26 cellular contexts compared by ENCODE assay signal in the genomic region with DNA sequence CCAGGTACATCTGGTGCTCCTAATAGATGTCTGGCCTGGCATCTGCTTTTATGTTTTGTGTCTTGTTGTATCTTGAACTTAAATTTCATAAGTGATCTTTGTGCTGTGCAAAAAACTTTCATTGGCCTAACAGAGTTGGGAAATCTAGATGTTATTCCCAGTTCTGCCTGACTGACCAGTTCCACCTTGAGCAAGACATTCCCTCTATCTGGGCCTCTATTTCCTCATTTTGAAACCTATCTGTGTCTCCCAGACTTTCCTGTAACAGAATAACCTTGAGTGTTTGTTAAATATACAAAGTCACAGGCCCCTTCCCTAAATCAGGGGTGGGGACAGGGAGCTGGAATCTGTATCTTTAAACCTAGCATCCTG. TPM values are rescaled to one million over a fixed set of nuclear protein-coding genes. Genes with fewer than 3 reads are reported as not detected.
DNase-seq lines count a peak whose midpoint lies in the region; TF ChIP-seq lines count a peak whose summit lies in the region.
"Had no signal": no experiment of that assay in that cellular context is flagged by ENCODE, and none has a peak within 500 bp of the region (broad histone marks: within the 10 kb centered on the region; RNA-seq: fewer than 3 reads in every experiment).

No MANE protein-coding gene starts in this region.

- no peak overlapping the region for H3K4me2 ChIP-seq in MM.1S (ENCODE audit: low read depth, low read length)

- no peaks in the 10 kb centered on the region for H4K20me1 ChIP-seq in MM.1S (ENCODE audit: insufficient read depth, low read length)

- H3K9me3 ChIP-seq in MM.1S (replicated peaks; ENCODE audit: insufficient read depth, low read length) (no peaks in the 10 kb centered on the region), mucosa of rectum (ENCODE audit: control insufficient read depth in 2 of 2, low read length in 2 of 2) (no peaks in the 10 kb centered on the region), ovary (no peaks in the 10 kb centered on the region)
- H3K9me3 ChIP-seq: breast epithelium, esophagus squamous epithelium, SJSA1, stomach had no signal

- TF ChIP-seq CTCF in MM.1S (IDR thresholded peaks at IDR 0.05; ENCODE audit: low read length) (no peak), ovary (IDR thresholded peaks at IDR 0.05) (no peak)

- no peak for TF ChIP-seq POLR2A in ovary (IDR thresholded peaks at IDR 0.05)

- H3K9ac ChIP-seq in MM.1S (ENCODE audit: low read length) (no peak overlapping the region), mucosa of rectum (ENCODE audit: low read depth in 1 of 2, low read length in 2 of 2) (no peak overlapping the region)

- peaks cover 8% of the 10 kb centered on the region; the same call in 1 of the 2 replicates for H3K79me2 ChIP-seq in MM.1S (ENCODE audit: low read length)

- no peak overlapping the region for H3K4me3 ChIP-seq in MM.1S (ENCODE audit: low read length)
- no peak overlapping the region for H3K4me3 ChIP-seq in mucosa of rectum (ENCODE audit: low read length in 2 of 2)
- H3K4me3 ChIP-seq in ovary, result no peak overlapping the region
- H3K4me3 ChIP-seq: breast epithelium, coronary artery, esophagus squamous epithelium, SJSA1, stomach had no signal

- H3K9me2 ChIP-seq in MM.1S (replicated peaks; ENCODE audit: insufficient read depth, low read length), result no peaks in the 10 kb centered on the region

- no peak overlapping the region for H2AFZ ChIP-seq in MM.1S (ENCODE audit: low read length)

- H3F3A ChIP-seq in MM.1S (ENCODE audit: insufficient read depth, low read length), result peaks cover 34% of the 10 kb centered on the region

- no peaks in the 10 kb centered on the region for H3K36me3 ChIP-seq in MM.1S (replicated peaks; ENCODE audit: insufficient read depth, low read length)
- H3K36me3 ChIP-seq in mucosa of rectum (ENCODE audit: control insufficient read depth in 2 of 2, insufficient read depth in 2 of 2, low read length in 2 of 2), result no peaks in the 10 kb centered on the region
- H3K36me3 ChIP-seq in ovary, result no peaks in the 10 kb centered on the region
- H3K36me3 ChIP-seq: breast epithelium, esophagus squamous epithelium, SJSA1, stomach had no signal

- peaks cover 57% of the 10 kb centered on the region for H3K4me1 ChIP-seq in MM.1S (ENCODE audit: low read length)
- peaks cover 28 to 53% of the 10 kb centered on the region in 2 donors for H3K4me1 ChIP-seq in mucosa of rectum (ENCODE audit: control insufficient read depth in 2 of 2, insufficient read depth in 2 of 2, low read length in 2 of 2)
- no peaks in the 10 kb centered on the region for H3K4me1 ChIP-seq in ovary (ENCODE audit: insufficient read depth)

- no peak for TF ChIP-seq EP300 in ovary (IDR thresholded peaks at IDR 0.05)

- DNase-seq in MM.1S (no peak), superior temporal gyrus (ENCODE audit: extremely low spot score) (peak; percentile 15), Kasumi-1 (lab: John Stamatoyannopoulos, UW) (no peak), ovary (no peak), ureter (ENCODE audit: low spot score) (no peak)
- DNase-seq in stimulated activated CD4-positive, alpha-beta T cell treated with anti-CD3 and anti-CD28 coated beads, Interleukin-4, amount 100 ng/mL, for 1 hour, result no peak
- DNase-seq: activated CD4-positive, alpha-beta T cell treated with anti-CD3 and anti-CD28 coated beads, Interleukin-2, amount 50 U/mL, for 48 hours; activated naive CD4-positive, alpha-beta T cell treated with anti-CD3 and anti-CD28 coated beads for 36 hours; amniotic stem cell; DMS79 treated with DMSO at 0.1 percent for 48 hours; esophagus squamous epithelium; foreskin melanocyte; GF-D8; Karpas-422; NCI-H510A treated with DMSO at 0.1 percent for 48 hours; stimulated activated CD8-positive, alpha-beta memory T cell treated with anti-CD3 and anti-CD28 coated beads, Interleukin-4, amount 100 ng/mL, for 48 hours; T-helper 1 cell had no signal

- peak overlapping the region; percentile 100; the same call in 1 of the 2 replicates for H3K27ac ChIP-seq in MM.1S (ENCODE audit: low read length)
- H3K27ac ChIP-seq in angular gyrus (ENCODE audit: low read depth, low read length), result peak overlapping the region; percentile 98
- peak overlapping the region; percentile 20 to 39 for H3K27ac ChIP-seq in mucosa of rectum (ENCODE audit: low read depth in 2 of 2, low read length in 2 of 2)
- H3K27ac ChIP-seq in ovary, result no peak overlapping the region
- H3K27ac ChIP-seq: C4-2B, coronary artery, SJSA1 had no signal

- H3K27me3 ChIP-seq in MM.1S (replicated peaks; ENCODE audit: insufficient read depth, low read length), result no peaks in the 10 kb centered on the region
- no peaks in the 10 kb centered on the region for H3K27me3 ChIP-seq in mucosa of rectum (ENCODE audit: control insufficient read depth in 2 of 2, insufficient read depth in 2 of 2, low read length in 2 of 2)
- no peaks in the 10 kb centered on the region for H3K27me3 ChIP-seq in ovary
- H3K27me3 ChIP-seq: breast epithelium, esophagus squamous epithelium, SJSA1, stomach had no signal

- intact Hi-C loops in ovary (cut with DNase I), result no loop called here

RNA-seq across cellular contexts. Expression of gene EPCAM, which starts 56.6 kb away (rescaled TPM):
- total RNA-seq in ovary (10 to 100 TPM in 3 of 7 donors, 1 to 10 TPM in 2, under 1 TPM in 2; 0.35 to 50.3 (median 7.5) TPM), ureter (59.9 TPM)
- 1 to 10 TPM; 1.1 to 1.9 TPM for polyA plus RNA-seq in ovary
- total RNA-seq: pulmonary artery endothelial cell, RPMI7951 had no signal

Comparison
In these comparisons a context has a peak if more than half of its experiments do, and no peak if none do; other contexts are left out.
1. H3K27ac ChIP-seq: peak in MM.1S (single experiment), angular gyrus (single experiment) and mucosa of rectum (2 of 2); none in ovary (0 of 2).